ENCODE assay signal across 8 cellular contexts in genomic region chr19:39846176-39846677, GRCh38. TPM values are rescaled to one million over a fixed set of nuclear protein-coding genes. Genes with fewer than 3 reads are reported as not detected.
DNase-seq lines count a peak whose midpoint lies in the region; ATAC-seq and TF ChIP-seq lines count a peak whose summit lies in the region.

TSS of gene FBL (minus strand) at chr19:39846379. CDS start at chr19:39846300, 79 bp downstream.

- H3K9me3 ChIP-seq in thymus (ENCODE audit: control insufficient read depth): no peaks in the 10 kb centered on the region

- WGBS in thymus: under 1% methylated on average over 47 of the region's 47 CpGs

- DNase-seq in NCI-H1092 treated with DMSO at 0.1 percent for 48 hours (lab: John Stamatoyannopoulos, UW): peak; percentile 84
- DNase-seq in SKM-1 treated with dmso at 0.1 percent for 144 hours (lab: John Stamatoyannopoulos, UW; ENCODE audit: unreplicated experiment): peak; percentile 88
- DNase-seq in glomerular visceral epithelial cell (ENCODE audit: extremely low spot score): peak; percentile 95
- peak; percentile 99 for DNase-seq in osteocyte (ENCODE audit: extremely low spot score, unreplicated experiment)

- peaks cover 44% of the 10 kb centered on the region for H3K4me1 Mint-ChIP-seq in activated naive CD8-positive, alpha-beta T cell (ENCODE audit: low read depth)
- H3K4me1 Mint-ChIP-seq in osteocyte (ENCODE audit: unreplicated experiment): peaks cover 41% of the 10 kb centered on the region

- peak within 1 kb of the TSS; percentile 97 for H3K27ac Mint-ChIP-seq in activated naive CD8-positive, alpha-beta T cell
- peak within 1 kb of the TSS; percentile 92 for H3K27ac Mint-ChIP-seq in osteocyte (ENCODE audit: unreplicated experiment)

- peaks cover 18% of the 10 kb centered on the region for H3K4me1 ChIP-seq in thymus (ENCODE audit: control insufficient read depth, insufficient read depth, low read length)

- no peaks in the 10 kb centered on the region for H3K36me3 ChIP-seq in thymus (ENCODE audit: control insufficient read depth, insufficient read depth)

- H3K9me3 Mint-ChIP-seq in activated naive CD8-positive, alpha-beta T cell (ENCODE audit: low read depth): no peaks in the 10 kb centered on the region
- no peaks in the 10 kb centered on the region for H3K9me3 Mint-ChIP-seq in osteocyte (ENCODE audit: unreplicated experiment)

- no peaks in the 10 kb centered on the region for H3K27me3 Mint-ChIP-seq in activated naive CD8-positive, alpha-beta T cell
- no peaks in the 10 kb centered on the region for H3K27me3 Mint-ChIP-seq in osteocyte (ENCODE audit: unreplicated experiment)

- TF ChIP-seq CTCF in osteocyte (IDR thresholded peaks at IDR 0.05): no peak

- H3K27me3 ChIP-seq in thymus (ENCODE audit: control insufficient read depth, insufficient read depth): no peaks in the 10 kb centered on the region

- peak within 1 kb of the TSS; percentile 72 for H3K27ac ChIP-seq in thymus (ENCODE audit: low read depth)

- ATAC-seq in HG02610 (IDR thresholded peaks at IDR 0.05; ENCODE audit: unreplicated experiment): peak; percentile 73

- peak within 1 kb of the TSS; percentile 83 for H3K4me3 ChIP-seq in GM08714 (ENCODE audit: low read length)
- H3K4me3 ChIP-seq in thymus (ENCODE audit: low read length): peak within 1 kb of the TSS; percentile 83

- H3K36me3 Mint-ChIP-seq in activated naive CD8-positive, alpha-beta T cell: peaks cover 11% of the 10 kb centered on the region
- H3K36me3 Mint-ChIP-seq in osteocyte (ENCODE audit: unreplicated experiment): no peaks in the 10 kb centered on the region

- peak within 1 kb of the TSS; percentile 97 for H3K4me3 Mint-ChIP-seq in activated naive CD8-positive, alpha-beta T cell
- H3K4me3 Mint-ChIP-seq in osteocyte (ENCODE audit: unreplicated experiment): peak within 1 kb of the TSS; percentile 94

RNA-seq across cellular contexts. Expression of gene FBL, which starts in this region (rescaled TPM):
- 161 and 172 TPM in 2 replicates for total RNA-seq in osteocyte
- 185 TPM for polyA plus RNA-seq in thymus

Comparison
In these comparisons a context has a peak if more than half of its experiments do, and no peak if none do; other contexts are left out.
1. Peak in every context shown above with its lines: DNase-seq, ATAC-seq, H3K4me3 ChIP-seq and H3K27ac ChIP-seq.